Comparison of ENCODE assay signal across 8 cellular contexts in the genomic region with DNA sequence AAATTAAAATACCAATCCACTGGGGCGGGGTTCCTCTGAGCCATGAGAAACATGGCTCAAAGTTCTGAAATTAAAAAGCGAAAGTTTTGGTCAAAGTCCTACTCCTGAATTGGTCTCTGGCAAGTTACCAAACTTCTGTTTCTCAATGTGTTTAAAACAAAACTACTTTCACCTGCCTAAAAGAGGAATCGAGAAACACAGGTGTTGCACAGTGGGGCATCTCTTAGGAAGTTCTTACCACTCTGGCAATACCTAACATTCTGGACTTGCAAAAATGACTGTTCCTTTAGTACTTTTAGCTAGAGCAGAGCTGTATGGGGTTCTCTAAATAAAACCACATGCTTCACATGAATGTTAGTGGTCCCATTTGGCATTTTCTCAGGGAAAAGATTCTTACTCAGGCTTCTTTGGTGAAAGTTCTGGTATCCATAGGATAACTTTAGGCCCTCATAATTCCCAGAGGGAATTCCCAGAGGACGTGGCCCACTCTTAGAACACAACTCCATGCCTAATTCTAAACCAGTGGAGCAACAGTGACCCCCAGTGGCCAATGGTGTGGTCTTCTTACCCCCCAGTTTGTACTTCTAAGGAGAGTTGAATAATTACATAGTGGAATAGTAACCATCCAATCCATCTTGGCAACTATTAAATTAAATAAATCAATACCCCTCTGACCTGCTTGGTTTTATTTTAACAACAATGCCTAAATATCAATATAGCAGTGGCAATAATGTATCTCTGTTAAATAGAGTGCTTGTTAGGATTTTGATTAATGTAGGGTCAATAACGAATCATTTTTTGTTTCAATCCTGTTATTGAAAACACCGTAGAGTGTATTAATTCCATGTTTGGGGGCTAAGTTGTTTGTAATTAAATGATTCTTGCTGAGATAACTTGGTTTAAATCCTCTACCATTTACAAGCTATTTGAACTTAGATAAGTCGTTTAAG. TPM values are rescaled to one million over a fixed set of nuclear protein-coding genes. Genes with fewer than 3 reads are reported as not detected.
DNase-seq lines count a peak whose midpoint lies in the region; ATAC-seq and TF ChIP-seq lines count a peak whose summit lies in the region.

No MANE protein-coding gene starts in this region.

- H3K36me3 ChIP-seq in PC-3 (ENCODE audit: low read depth, low read length) (no peaks in the 10 kb centered on the region), smooth muscle cell (ENCODE audit: low read depth) (no peaks in the 10 kb centered on the region)

- intact Hi-C loops in PC-3 (cut with micrococcal nuclease) (loop anchor here (1.0 to 5.0 kb wide), 2 partner anchors 691 to 830 kb away; no protein-coding TSS in a partner anchor), right cardiac atrium (cut with DNase I) (loop anchor here in 2 of 4 donors (5.0 kb wide), 2 partner anchors 685 to 690 kb away; no protein-coding TSS in a partner anchor), lower leg skin (cut with DNase I; ENCODE audit: low total_unique reads) (no loop called here)

- H2AFZ ChIP-seq in PC-3 (ENCODE audit: low read length) (no peak overlapping the region), smooth muscle cell (ENCODE audit: low read depth) (no peak overlapping the region)

- H3K79me2 ChIP-seq in PC-3 (ENCODE audit: low read length) (no peaks in the 10 kb centered on the region), smooth muscle cell (ENCODE audit: low read depth) (no peaks in the 10 kb centered on the region)

- no peak overlapping the region for H3K9ac ChIP-seq in PC-3 (ENCODE audit: low read length)
- no peak overlapping the region for H3K9ac ChIP-seq in smooth muscle cell (ENCODE audit: low read depth)

- H3K27ac ChIP-seq in PC-3 (ENCODE audit: low read length): no peak overlapping the region
- H3K27ac ChIP-seq in right cardiac atrium (ENCODE audit: low read length): no peak overlapping the region
- no peak overlapping the region for H3K27ac ChIP-seq in smooth muscle cell (ENCODE audit: low read depth)

- H3F3A ChIP-seq in PC-3 (ENCODE audit: low read length, unreplicated experiment): no peaks in the 10 kb centered on the region
- no peaks in the 10 kb centered on the region for H3F3A ChIP-seq in smooth muscle cell (ENCODE audit: low read depth)

- H3K27ac Mint-ChIP-seq in activated naive CD8-positive, alpha-beta T cell treated with anti-CD3 and anti-CD28 coated beads for 36 hours: no peak overlapping the region

- 67% methylated on average over 7 of the region's 7 CpGs for WGBS in right cardiac atrium
- WGBS in smooth muscle cell (ENCODE audit: low lambda C conversion rate): 75% methylated on average over 7 of the region's 7 CpGs
- WGBS in lower leg skin, 2 donors: 55 to 60% methylated on average over 7 of the region's 7 CpGs

- CTCF ChIA-PET in PC-3 (lab: Charles Lee): no interaction called here

- H3K4me3 ChIP-seq in PC-3 (ENCODE audit: low read length): no peak overlapping the region
- H3K4me3 ChIP-seq in right cardiac atrium (ENCODE audit: low read length): no peak overlapping the region
- no peak overlapping the region for H3K4me3 ChIP-seq in smooth muscle cell
- no peak overlapping the region for H3K4me3 ChIP-seq in lower leg skin (ENCODE audit: low read depth, poor library complexity, severe bottlenecking)

- H4K20me1 ChIP-seq in PC-3 (ENCODE audit: low read length) (no peaks in the 10 kb centered on the region), smooth muscle cell (ENCODE audit: low read depth) (no peaks in the 10 kb centered on the region)

- H3K9me3 Mint-ChIP-seq in activated naive CD8-positive, alpha-beta T cell treated with anti-CD3 and anti-CD28 coated beads for 36 hours: no peaks in the 10 kb centered on the region

- H3K27me3 ChIP-seq in PC-3 (ENCODE audit: low read length) (no peaks in the 10 kb centered on the region), right cardiac atrium (ENCODE audit: control insufficient read depth, insufficient read depth) (no peaks in the 10 kb centered on the region), smooth muscle cell (ENCODE audit: low read depth) (peaks cover 36% of the 10 kb centered on the region)

- ATAC-seq in GM19452 (IDR thresholded peaks at IDR 0.05; ENCODE audit: unreplicated experiment) (peak; percentile 98), HG03439 (IDR thresholded peaks at IDR 0.05; ENCODE audit: unreplicated experiment) (peak; percentile 83), PC-3 (peak; percentile 81), right cardiac atrium (peak; percentile 69 to 70)

- no peaks in the 10 kb centered on the region for H3K9me3 ChIP-seq in PC-3 (ENCODE audit: low read length)
- H3K9me3 ChIP-seq in right cardiac atrium (ENCODE audit: control insufficient read depth, low read length): no peaks in the 10 kb centered on the region
- no peaks in the 10 kb centered on the region for H3K9me3 ChIP-seq in smooth muscle cell (replicated peaks; ENCODE audit: low read depth)

- peaks cover 2% of the 10 kb centered on the region for H3K4me1 Mint-ChIP-seq in activated naive CD8-positive, alpha-beta T cell treated with anti-CD3 and anti-CD28 coated beads for 36 hours

- TF ChIP-seq CTCF in PC-3 (conservative IDR thresholded peaks at IDR 0.05; ENCODE audit: low read depth, low read length): peak; percentile 80
- TF ChIP-seq CTCF in smooth muscle cell (IDR thresholded peaks at IDR 0.05; ENCODE audit: borderline replicate concordance, insufficient read depth, poor library complexity, severe bottlenecking): peak; percentile 66
- no peak for TF ChIP-seq CTCF in lower leg skin (IDR thresholded peaks at IDR 0.05)

- H3K4me3 Mint-ChIP-seq in activated naive CD8-positive, alpha-beta T cell treated with anti-CD3 and anti-CD28 coated beads for 36 hours: no peak overlapping the region

- no peaks in the 10 kb centered on the region for H3K36me3 Mint-ChIP-seq in activated naive CD8-positive, alpha-beta T cell treated with anti-CD3 and anti-CD28 coated beads for 36 hours

- H3K4me2 ChIP-seq in PC-3 (ENCODE audit: low read length) (no peak overlapping the region), smooth muscle cell (no peak overlapping the region)

- no peaks in the 10 kb centered on the region for H3K27me3 Mint-ChIP-seq in activated naive CD8-positive, alpha-beta T cell treated with anti-CD3 and anti-CD28 coated beads for 36 hours

- DNase-seq in ELF-1 (ENCODE audit: low read depth, low spot score): peak; percentile 76
- DNase-seq in PC-3: peak; percentile 74
- DNase-seq in activated naive CD8-positive, alpha-beta T cell treated with anti-CD3 and anti-CD28 coated beads for 36 hours: peak; percentile 25
- DNase-seq in right cardiac atrium: peak; percentile 42 to 82 (median 63)
- no peak for DNase-seq in smooth muscle cell (lab: John Stamatoyannopoulos, UW; ENCODE audit: unreplicated experiment)
- no peak for DNase-seq in lower leg skin (ENCODE audit: low spot score in 2 of 2)

- H3K4me1 ChIP-seq in PC-3 (ENCODE audit: insufficient read depth, low read length): no peaks in the 10 kb centered on the region
- H3K4me1 ChIP-seq in right cardiac atrium (ENCODE audit: control insufficient read depth, insufficient read depth, low read length): no peaks in the 10 kb centered on the region
- no peaks in the 10 kb centered on the region for H3K4me1 ChIP-seq in smooth muscle cell (ENCODE audit: low read depth)

- POLR2A ChIA-PET in PC-3 (lab: Charles Lee; ENCODE audit: unreplicated experiment): no interaction called here

- no TSS peak for BruUV-seq in PC-3 (replicated peaks; lab: Mats Ljungman, UMichigan)

- no peaks in the 10 kb centered on the region for H3K9me2 ChIP-seq in PC-3 (replicated peaks; ENCODE audit: low read length)

- TF ChIP-seq POLR2A in lower leg skin (IDR thresholded peaks at IDR 0.05): no peak

RNA-seq across cellular contexts. Expression of a gene that starts 21.9 kb away (rescaled TPM):
- total RNA-seq in PC-3 (2014; rRNA removed): 1.5 and 1.8 TPM in 2 replicates
- not detected for total RNA-seq in activated naive CD8-positive, alpha-beta T cell treated with anti-CD3 and anti-CD28 coated beads for 36 hours
- not detected for total RNA-seq in right cardiac atrium
- 0.02 TPM for polyA plus RNA-seq in right cardiac atrium
- not detected in 2 replicates for total RNA-seq in smooth muscle cell
- not detected in 2 replicates for polyA plus RNA-seq in smooth muscle cell
- total RNA-seq in lower leg skin: 1 to 10 TPM in 3 of 4 donors, under 1 TPM in 1; 0.83 to 1.5 (median 1.2) TPM

Comparison
In these comparisons a context has a peak if more than half of its experiments do, and no peak if none do; other contexts are left out.
1. DNase-seq: peak in ELF-1 (single experiment), PC-3 (single experiment), activated naive CD8-positive, alpha-beta T cell treated with anti-CD3 and anti-CD28 coated beads for 36 hours (single experiment) and right cardiac atrium (3 of 3); none in smooth muscle cell (single experiment) and lower leg skin (0 of 2).
2. CTCF ChIP-seq: peak in PC-3 (single experiment) and smooth muscle cell (single experiment); none in lower leg skin (0 of 3).
3. Peak in every context shown above with its lines, with median percentiles within 50 percentile points of each other: ATAC-seq.